ENCODE assay signal across 3 cellular contexts in genomic region chr18:24940416-24940815, GRCh38.
"Had no signal": no experiment of that assay in that cellular context is flagged by ENCODE, and none has a peak within 500 bp of the region (broad histone marks: within the 10 kb centered on the region; RNA-seq: fewer than 3 reads in every experiment).

No MANE protein-coding gene starts in this region.

- DNase-seq: GDM1, GF-D8 had no signal

- H3K4me3 ChIP-seq: GM12878 had no signal

- ATAC-seq: GM12878 had no signal
